In genomic region chr20:52820641-52821292, GRCh38 we compare ENCODE assay signal across 35 cellular contexts.
"Had no signal": no experiment of that assay in that cellular context is flagged by ENCODE, and none has a peak within 500 bp of the region (broad histone marks: within the 10 kb centered on the region; RNA-seq: fewer than 3 reads in every experiment).

No MANE protein-coding gene starts in this region.

- H3K9me3 ChIP-seq: adrenal gland, ascending aorta, body of pancreas, breast epithelium had no signal

- H3K27me3 ChIP-seq: adrenal gland, ascending aorta, body of pancreas, brain microvascular endothelial cell, breast epithelium, cardiac muscle cell had no signal

- H3K4me1 ChIP-seq: adrenal gland, ascending aorta, body of pancreas, breast epithelium had no signal

- ATAC-seq: activated naive CD4-positive, alpha-beta T cell treated with anti-CD3 and anti-CD28 coated beads, Interleukin-2, amount 50 U/mL, for 72 hours; activated naive CD8-positive, alpha-beta T cell treated with anti-CD3 and anti-CD28 coated beads, Interleukin-2, amount 50 U/mL, for 24 hours; activated T-cell treated with anti-CD3 and anti-CD28 coated beads, Interleukin-2, amount 50 U/mL, for 4 hours; activated T-cell treated with anti-CD3 and anti-CD28 coated beads, Interleukin-2, amount 50 U/mL, for 72 hours; activated T-helper 17 cell treated with anti-CD3 and anti-CD28 coated beads, Interleukin-2, amount 50 U/mL, for 72 hours; body of pancreas had no signal

- H3K4me3 ChIP-seq: adrenal gland, ascending aorta, body of pancreas, breast epithelium, cardiac muscle cell had no signal

- DNase-seq: activated effector memory CD4-positive, alpha-beta T cell treated with anti-CD3 and anti-CD28 coated beads, Interleukin-2, amount 50 U/mL, for 16 hours; activated effector memory CD4-positive, alpha-beta T cell treated with Interleukin-2 at 50 U/mL for 16 hours; activated gamma-delta T cell; activated gamma-delta T cell treated with Interleukin-2 at 50 U/mL for 16 hours; activated naive CD4-positive, alpha-beta T cell; activated naive CD4-positive, alpha-beta T cell treated with anti-CD3 and anti-CD28 coated beads for 36 hours; activated naive CD4-positive, alpha-beta T cell treated with anti-CD3 and anti-CD28 coated beads, Interleukin-2, amount 10 ng/mL, durations not matched to agents 7 days and 5 days; activated naive CD4-positive, alpha-beta T cell treated with anti-CD3 and anti-CD28 coated beads, Interleukin-2, amount 50 U/mL, for 16 hours; activated naive CD4-positive, alpha-beta T cell treated with Interleukin-2 at 50 U/mL for 16 hours; activated naive CD8-positive, alpha-beta T cell treated with anti-CD3 and anti-CD28 coated beads for 36 hours; activated naive CD8-positive, alpha-beta T cell treated with anti-CD3 and anti-CD28 coated beads, Interleukin-2, amount 10 ng/mL, durations not matched to agents 7 days and 5 days; activated naive CD8-positive, alpha-beta T cell treated with anti-CD3 and anti-CD28 coated beads, Interleukin-2, amount 50 U/mL, for 24 hours; activated T-cell treated with anti-CD3 and anti-CD28 coated beads for 4 hours; activated T-cell treated with anti-CD3 and anti-CD28 coated beads, Interleukin-2, amount 50 U/mL, for 1 hour; activated T-cell treated with anti-CD3 and anti-CD28 coated beads, Interleukin-2, amount 50 U/mL, for 24 hours; activated T-cell treated with anti-CD3 and anti-CD28 coated beads, Interleukin-2, amount 50 U/mL, for 4 hours; activated T-cell treated with anti-CD3 and anti-CD28 coated beads, Interleukin-2, amount 50 U/mL, for 48 hours; activated T-cell treated with anti-CD3 and anti-CD28 coated beads, Interleukin-2, amount 50 U/mL, for 72 hours; adrenal gland; amniotic stem cell; amygdala; anterior cingulate cortex; aorta; body of pancreas; brain microvascular endothelial cell; caudate nucleus; central memory CD4-positive, alpha-beta T cell; cerebellar nuclear complex had no signal

- H3K27ac ChIP-seq: adrenal gland, ascending aorta, body of pancreas, brain microvascular endothelial cell, breast epithelium, cardiac muscle cell had no signal

- H3K36me3 ChIP-seq: adrenal gland, ascending aorta, brain microvascular endothelial cell, breast epithelium, cardiac muscle cell had no signal

- FAIRE-seq: astrocyte, bronchial epithelial cell had no signal
